13 cellular contexts compared by ENCODE assay signal in genomic region chr22:45785458-45785857, GRCh38.
DNase-seq lines count a peak whose midpoint lies in the region; ATAC-seq, FAIRE-seq and TF ChIP-seq lines count a peak whose summit lies in the region.
"Had no signal": no experiment of that assay in that cellular context is flagged by ENCODE, and none has a peak within 500 bp of the region (broad histone marks: within the 10 kb centered on the region; RNA-seq: fewer than 3 reads in every experiment).

No MANE protein-coding gene starts in this region.

- no peaks in the 10 kb centered on the region; the same call in 1 of the 2 replicates for H3K79me2 ChIP-seq in GM12878 (ENCODE audit: control insufficient read depth, insufficient read depth, low read length)

- peaks cover 8% of the 10 kb centered on the region for H3K36me3 Mint-ChIP-seq in activated CD4-positive, alpha-beta memory T cell treated with anti-CD3 and anti-CD28 coated beads for 36 hours
- H3K36me3 Mint-ChIP-seq: stimulated activated effector memory CD8-positive, alpha-beta T cell treated with anti-CD3 and anti-CD28 coated beads, Interleukin-12 subunit alpha, Interleukin-12 subunit beta, amount 100 ng/mL, for 72 hours had no signal

- ATAC-seq in GM12878 (no peak), right lobe of liver (peak; percentile 86 to 90 (median 88)), HG03521 (IDR thresholded peaks at IDR 0.05; ENCODE audit: unreplicated experiment) (no peak)
- ATAC-seq: naive thymus-derived CD4-positive, alpha-beta T cell; stimulated activated effector memory CD8-positive, alpha-beta T cell treated with anti-CD3 and anti-CD28 coated beads, Interleukin-12 subunit alpha, Interleukin-12 subunit beta, amount 100 ng/mL, for 72 hours had no signal

- WGBS in GM12878 (ENCODE audit: insufficient coverage, insufficient replicate concordance, low lambda C conversion rate, missing lambda C conversion rate): 27% methylated on average over 8 of the region's 8 CpGs
- WGBS in right lobe of liver (ENCODE audit: insufficient coverage, low coverage, low lambda C conversion rate, missing lambda C conversion rate): 52% methylated on average over 8 of the region's 8 CpGs

- H3K4me1 ChIP-seq in GM12878 (ENCODE audit: control insufficient read depth, insufficient read depth, low read length) (peaks cover 18% of the 10 kb centered on the region), right lobe of liver (peaks cover 0 to 38% (median 4%) of the 10 kb centered on the region in 4 donors)

- 0 out of 2 replicates have a peak overlapping the region, but pooled peaks have one; percentile 2 for H3K4me2 ChIP-seq in GM12878 (ENCODE audit: control insufficient read depth, insufficient read depth)

- TF ChIP-seq CTCF in AG04450 (IDR thresholded peaks at IDR 0.05; ENCODE audit: low read depth, low read length): no peak
- TF ChIP-seq CTCF in GM12878 (IDR thresholded peaks at IDR 0.05 in 2 of 3, conservative IDR thresholded peaks at IDR 0.05 in 1 of 3; ENCODE audit: control insufficient read depth in 2 of 3, extremely low read depth in 1 of 3, insufficient read depth in 1 of 3, low read depth in 3 of 3, low read length in 3 of 3): no peak
- TF ChIP-seq CTCF in right lobe of liver (IDR thresholded peaks at IDR 0.05): no peak
- TF ChIP-seq CTCF in coronary artery (IDR thresholded peaks at IDR 0.05): no peak

- H3K27ac ChIP-seq in AG04450 (ENCODE audit: low read depth, low read length) (peak overlapping the region; percentile 35), GM12878 (ENCODE audit: control insufficient read depth, insufficient read depth) (peak overlapping the region; percentile 66), right lobe of liver (peak overlapping the region in 1 of 3 donors; percentile 49), coronary artery (no peak overlapping the region)

- POLR2A ChIA-PET in AG04450 (lab: Yijun Ruan, JAX): no interaction called here
- POLR2A ChIA-PET in GM12878 (lab: Charles Lee): no interaction called here
- POLR2A ChIA-PET in activated CD4-positive, alpha-beta memory T cell treated with anti-CD3 and anti-CD28 coated beads for 36 hours (lab: Charles Lee): no interaction called here

- H3K4me3 Mint-ChIP-seq in activated CD4-positive, alpha-beta memory T cell treated with anti-CD3 and anti-CD28 coated beads for 36 hours: no peak overlapping the region
- H3K4me3 Mint-ChIP-seq: activated naive CD4-positive, alpha-beta T cell treated with anti-CD3 and anti-CD28 coated beads for 36 hours; naive thymus-derived CD4-positive, alpha-beta T cell; stimulated activated effector memory CD8-positive, alpha-beta T cell treated with anti-CD3 and anti-CD28 coated beads, Interleukin-12 subunit alpha, Interleukin-12 subunit beta, amount 100 ng/mL, for 72 hours had no signal

- in situ Hi-C loops in GM12878 (cut with MboI): no loop called here

- intact Hi-C loops in GM12878 (cut with micrococcal nuclease; ENCODE audit: unreplicated experiment) (no loop called here), right lobe of liver (cut with DNase I) (loop anchor here in 1 of 2 donors (5.0 kb wide), 1 partner anchor 118 kb away; no protein-coding TSS in a partner anchor)
- intact Hi-C loops in activated CD4-positive, alpha-beta memory T cell treated with anti-CD3 and anti-CD28 coated beads for 36 hours (cut with micrococcal nuclease): no loop called here

- H3K27me3 Mint-ChIP-seq in activated CD4-positive, alpha-beta memory T cell treated with anti-CD3 and anti-CD28 coated beads for 36 hours: no peaks in the 10 kb centered on the region
- H3K27me3 Mint-ChIP-seq: naive thymus-derived CD4-positive, alpha-beta T cell had no signal

- SMC1A ChIA-PET in GM12878 (lab: Charles Lee; ENCODE audit: uncharacterized antibody, unreplicated experiment): interaction anchor here (0.7 to 1.7 kb wide), 5 partner anchors 8 to 550 kb away, joined by 3 to 8 read pairs (median 4); no protein-coding TSS in a partner anchor

- H3K9ac ChIP-seq in GM12878 (ENCODE audit: control insufficient read depth, insufficient read depth, low read length): peak overlapping the region; percentile 18; the same call in 1 of the 2 replicates

- TF ChIP-seq POLR2A in GM12878 (IDR thresholded peaks at IDR 0.05; ENCODE audit: low read depth, low read length): no peak
- TF ChIP-seq POLR2A in right lobe of liver (IDR thresholded peaks at IDR 0.05): no peak

- no peak overlapping the region for H3K27ac Mint-ChIP-seq in activated CD4-positive, alpha-beta memory T cell treated with anti-CD3 and anti-CD28 coated beads for 36 hours
- H3K27ac Mint-ChIP-seq: activated naive CD4-positive, alpha-beta T cell treated with anti-CD3 and anti-CD28 coated beads for 36 hours; naive thymus-derived CD4-positive, alpha-beta T cell had no signal

- CTCF ChIA-PET in AG04450 (lab: Charles Lee): interaction anchor here (0.9 kb wide), 1 partner anchor 207 kb away, joined by 3 read pairs; no protein-coding TSS in a partner anchor
- CTCF ChIA-PET in GM12878 (lab: Yijun Ruan, JAX): interaction anchor here (0.8 to 1.2 kb wide), 3 partner anchors 24 to 210 kb away, joined by 3 to 5 read pairs (median 4); no protein-coding TSS in a partner anchor
- CTCF ChIA-PET in activated CD4-positive, alpha-beta memory T cell treated with anti-CD3 and anti-CD28 coated beads for 36 hours (lab: Charles Lee): interaction anchor here (1.1 kb wide), 1 partner anchor 208 kb away, joined by 3 read pairs; no protein-coding TSS in a partner anchor

- H3K9me3 Mint-ChIP-seq in activated CD4-positive, alpha-beta memory T cell treated with anti-CD3 and anti-CD28 coated beads for 36 hours: no peaks in the 10 kb centered on the region
- H3K9me3 Mint-ChIP-seq: activated naive CD4-positive, alpha-beta T cell treated with anti-CD3 and anti-CD28 coated beads for 36 hours; stimulated activated effector memory CD8-positive, alpha-beta T cell treated with anti-CD3 and anti-CD28 coated beads, Interleukin-12 subunit alpha, Interleukin-12 subunit beta, amount 100 ng/mL, for 72 hours had no signal

- TF ChIP-seq RAD21 in Ishikawa (IDR thresholded peaks at IDR 0.05; ENCODE audit: low read depth) (no peak), GM12878 (IDR thresholded peaks at IDR 0.05; ENCODE audit: insufficient read depth, low read depth, low read length) (no peak)

- H3K4me1 Mint-ChIP-seq in activated CD4-positive, alpha-beta memory T cell treated with anti-CD3 and anti-CD28 coated beads for 36 hours (ENCODE audit: low read depth): no peaks in the 10 kb centered on the region

- H3K36me3 ChIP-seq in GM12878 (ENCODE audit: control insufficient read depth in 2 of 2, insufficient read depth in 2 of 2, low read length in 1 of 2) (peaks cover 2 to 3% of the 10 kb centered on the region in 2 experiments; a peak in 3 of 4 replicates), right lobe of liver (no peaks in the 10 kb centered on the region)

- no peak for TF ChIP-seq EP300 in Ishikawa (IDR thresholded peaks at IDR 0.05; ENCODE audit: borderline replicate concordance)
- no peak for TF ChIP-seq EP300 in GM12878 (IDR thresholded peaks at IDR 0.05; ENCODE audit: borderline replicate concordance in 1 of 2, control insufficient read depth in 1 of 2, low read depth in 2 of 2, low read length in 2 of 2)

- no peak overlapping the region for H2AFZ ChIP-seq in GM12878 (ENCODE audit: control insufficient read depth, low read depth, low read length)

- no peak for DNase-seq in AG04450 (ENCODE audit: low read depth, low spot score)
- DNase-seq in GM12878 (ENCODE audit: low read depth, low spot score): no peak
- DNase-seq in right lobe of liver: peak; percentile 67 to 73 (median 67)
- DNase-seq in coronary artery (ENCODE audit: low spot score): no peak
- no peak for DNase-seq in activated CD4-positive, alpha-beta memory T cell treated with anti-CD3 and anti-CD28 coated beads for 36 hours
- DNase-seq in NCI-H2081 (lab: John Stamatoyannopoulos, UW): no peak
- DNase-seq: activated naive CD4-positive, alpha-beta T cell treated with anti-CD3 and anti-CD28 coated beads for 36 hours; GOT3; naive thymus-derived CD4-positive, alpha-beta T cell; NCI-H524 treated with DMSO at 0.1 percent for 48 hours had no signal

- H4K20me1 ChIP-seq in GM12878 (ENCODE audit: control insufficient read depth, insufficient read depth): no peaks in the 10 kb centered on the region

- no TSS peak for BruUV-seq in GM12878 (replicated peaks; lab: Mats Ljungman, UMichigan)

- H3K4me3 ChIP-seq in AG04450 (ENCODE audit: low read depth, low read length): no peak overlapping the region
- H3K4me3 ChIP-seq in GM12878: no peak overlapping the region
- H3K4me3 ChIP-seq in right lobe of liver: no peak overlapping the region
- H3K4me3 ChIP-seq in coronary artery: no peak overlapping the region

- FAIRE-seq in GM12878 (lab: Jason Lieb, UNC): no peak

- no peaks in the 10 kb centered on the region for H3K9me3 ChIP-seq in AG04450 (ENCODE audit: control insufficient read depth, insufficient read depth, low read length)
- no peaks in the 10 kb centered on the region for H3K9me3 ChIP-seq in GM12878 (replicated peaks; ENCODE audit: control insufficient read depth, insufficient read depth, low read length)
- no peaks in the 10 kb centered on the region for H3K9me3 ChIP-seq in right lobe of liver

- RAD21 ChIA-PET in GM12878 (lab: Charles Lee; ENCODE audit: unreplicated experiment): no interaction called here

- H3K27me3 ChIP-seq in AG04450 (ENCODE audit: control insufficient read depth, insufficient read depth, low read length): no peaks in the 10 kb centered on the region
- no peaks in the 10 kb centered on the region for H3K27me3 ChIP-seq in GM12878 (replicated peaks in 1 of 2; ENCODE audit: control insufficient read depth in 2 of 2, insufficient read depth in 2 of 2, low read length in 1 of 2)
- H3K27me3 ChIP-seq in right lobe of liver: no peaks in the 10 kb centered on the region

TF ChIP-seq in Ishikawa, 13 proteins besides CTCF, POLR2A, EP300 and RAD21:
- TF ChIP-seq TCF12 (IDR thresholded peaks at IDR 0.05; ENCODE audit: low read depth): no peak
- peak; percentile 46; the same call in 1 of the 2 replicates for TF ChIP-seq CEBPB (IDR thresholded peaks at IDR 0.05)

TF ChIP-seq in GM12878, 131 proteins besides CTCF, POLR2A, EP300 and RAD21 (continues in another document):
- TF ChIP-seq KLF5 (IDR thresholded peaks at IDR 0.05; ENCODE audit: partially characterized antibody): no peak
- no peak for TF ChIP-seq ZNF207 (IDR thresholded peaks at IDR 0.05; ENCODE audit: borderline replicate concordance)
- no peak for TF ChIP-seq ATF7 (IDR thresholded peaks at IDR 0.05; ENCODE audit: low read depth)
- no peak for TF ChIP-seq CHD2 (IDR thresholded peaks at IDR 0.05; ENCODE audit: borderline replicate concordance, low read depth, low read length)
- no peak for TF ChIP-seq ZSCAN29 (IDR thresholded peaks at IDR 0.05)
- TF ChIP-seq NFYA (IDR thresholded peaks at IDR 0.05; ENCODE audit: borderline replicate concordance, low read depth, low read length): no peak
- no peak for TF ChIP-seq CREB1 (IDR thresholded peaks at IDR 0.05; ENCODE audit: low read depth)
- TF ChIP-seq ZNF384 (IDR thresholded peaks at IDR 0.05; ENCODE audit: borderline replicate concordance, low read depth, low read length): no peak
- TF ChIP-seq SMAD5 (IDR thresholded peaks at IDR 0.05; ENCODE audit: low read depth): no peak
- no peak for TF ChIP-seq RCOR1 (conservative IDR thresholded peaks at IDR 0.05; ENCODE audit: low read depth, low read length)
- TF ChIP-seq STAT1 (conservative IDR thresholded peaks at IDR 0.05): no peak
- TF ChIP-seq HDAC6 (IDR thresholded peaks at IDR 0.05; ENCODE audit: unreplicated experiment): no peak

Comparison
In these comparisons a context has a peak if more than half of its experiments do, and no peak if none do; other contexts are left out.
1. DNase-seq: peak in right lobe of liver (3 of 3); none in AG04450 (single experiment), GM12878 (single experiment), coronary artery (single experiment), activated CD4-positive, alpha-beta memory T cell treated with anti-CD3 and anti-CD28 coated beads for 36 hours (single experiment) and NCI-H2081 (0 of 2).
2. H3K27ac ChIP-seq: peak in AG04450 (single experiment) and GM12878 (single experiment); none in coronary artery (0 of 2).
3. ATAC-seq: peak in right lobe of liver (4 of 4); none in GM12878 (single experiment) and HG03521 (single experiment).